In genomic region chr4:8729408-8730149, GRCh38 we compare ENCODE assay signal across 30 cellular contexts.
DNase-seq lines count a peak whose midpoint lies in the region; ATAC-seq and TF ChIP-seq lines count a peak whose summit lies in the region.
"Had no signal": no experiment of that assay in that cellular context is flagged by ENCODE, and none has a peak within 500 bp of the region (broad histone marks: within the 10 kb centered on the region; RNA-seq: fewer than 3 reads in every experiment).

No MANE protein-coding gene starts in this region.

- H3K36me3 ChIP-seq in left lung: no peaks in the 10 kb centered on the region
- no peaks in the 10 kb centered on the region for H3K36me3 ChIP-seq in suprapubic skin
- H3K36me3 ChIP-seq: thoracic aorta had no signal

- H3K27ac Mint-ChIP-seq in activated naive CD4-positive, alpha-beta T cell treated with anti-CD3 and anti-CD28 coated beads, Interleukin-2, amount 10 ng/mL, durations not matched to agents 7 days and 5 days: no peak overlapping the region
- H3K27ac Mint-ChIP-seq: activated CD4-positive, alpha-beta T cell treated with anti-CD3 and anti-CD28 coated beads for 36 hours; activated naive CD8-positive, alpha-beta T cell treated with anti-CD3 and anti-CD28 coated beads, Interleukin-2, amount 50 U/mL, for 24 hours; activated T-cell treated with anti-CD3 and anti-CD28 coated beads, Interleukin-2, amount 50 U/mL, for 24 hours; CD4-positive, alpha-beta T cell; effector memory CD8-positive, alpha-beta T cell; naive thymus-derived CD8-positive, alpha-beta T cell; stimulated activated naive CD8-positive, alpha-beta T cell treated with anti-CD3 and anti-CD28 coated beads, Interleukin-15, Interleukin-2, amounts not matched to agents 100 ng/mL and 50 ng/mL, for 24 hours; T-helper 2 cell treated with Interferon-gamma antibody and Interleukin-4, amounts not matched to agents 5 μg/mL and 100 μg/mL, for 36 hours had no signal

- no peaks in the 10 kb centered on the region for H3K4me1 Mint-ChIP-seq in activated naive CD4-positive, alpha-beta T cell treated with anti-CD3 and anti-CD28 coated beads, Interleukin-2, amount 10 ng/mL, durations not matched to agents 7 days and 5 days
- H3K4me1 Mint-ChIP-seq: activated CD4-positive, alpha-beta T cell treated with anti-CD3 and anti-CD28 coated beads for 36 hours; activated naive CD8-positive, alpha-beta T cell treated with anti-CD3 and anti-CD28 coated beads, Interleukin-2, amount 50 U/mL, for 24 hours had no signal

- peaks cover 6% of the 10 kb centered on the region for H3K9me3 Mint-ChIP-seq in activated naive CD4-positive, alpha-beta T cell treated with anti-CD3 and anti-CD28 coated beads, Interleukin-2, amount 10 ng/mL, durations not matched to agents 7 days and 5 days
- H3K9me3 Mint-ChIP-seq: T-helper 2 cell treated with Interferon-gamma antibody and Interleukin-4, amounts not matched to agents 5 μg/mL and 100 μg/mL, for 36 hours had no signal

- ATAC-seq in left lung (no peak), left colon (no peak), GM18870 (IDR thresholded peaks at IDR 0.05; ENCODE audit: unreplicated experiment) (no peak)
- ATAC-seq: A549; activated CD4-positive, alpha-beta T cell treated with anti-CD3 and anti-CD28 coated beads for 36 hours; activated naive CD8-positive, alpha-beta T cell treated with anti-CD3 and anti-CD28 coated beads, Interleukin-2, amount 50 U/mL, for 24 hours; effector memory CD8-positive, alpha-beta T cell; naive thymus-derived CD8-positive, alpha-beta T cell had no signal

- DNase-seq in activated naive CD4-positive, alpha-beta T cell treated with anti-CD3 and anti-CD28 coated beads, Interleukin-2, amount 10 ng/mL, durations not matched to agents 7 days and 5 days: peak; percentile 6
- DNase-seq in activated naive CD4-positive, alpha-beta T cell treated with Interleukin-2 at 50 U/mL for 16 hours: no peak
- peak; percentile 18 for DNase-seq in activated CD8-positive, alpha-beta memory T cell treated with anti-CD3 and anti-CD28 coated beads, Interleukin-2, amount 50 U/mL, for 48 hours
- DNase-seq in left lung (peak; percentile 14 to 44), suprapubic skin (ENCODE audit: low spot score in 2 of 2) (peak; percentile 51 to 66), left colon (no peak)
- no peak for DNase-seq in stimulated activated CD4-positive, alpha-beta T cell treated with anti-CD3 and anti-CD28 coated beads, Interleukin-4, amount 100 ng/mL, for 24 hours
- DNase-seq: activated CD4-positive, alpha-beta T cell treated with anti-CD3 and anti-CD28 coated beads for 36 hours; activated gamma-delta T cell treated with Interleukin-2 at 50 U/mL for 16 hours; activated naive CD8-positive, alpha-beta T cell treated with anti-CD3 and anti-CD28 coated beads, Interleukin-2, amount 50 U/mL, for 24 hours; AML-193; caudate nucleus; effector memory CD8-positive, alpha-beta T cell; GOT3; Kasumi-1; NCI-H1436; NCI-H2081; NCI-H526; PC-9; Right ventricle myocardium superior; small intestine; stimulated activated CD4-positive, alpha-beta T cell treated with anti-CD3 and anti-CD28 coated beads, Interleukin-1b, Interleukin-23, amount 100 ng/mL, for 48 hours had no signal

- TF ChIP-seq EP300 in suprapubic skin (IDR thresholded peaks at IDR 0.05): no peak

- intact Hi-C loops in left lung (cut with DNase I): no loop called here
- intact Hi-C loops in left colon (cut with DNase I, micrococcal nuclease): no loop called here

- no peaks in the 10 kb centered on the region for H3K27me3 Mint-ChIP-seq in activated naive CD4-positive, alpha-beta T cell treated with anti-CD3 and anti-CD28 coated beads, Interleukin-2, amount 10 ng/mL, durations not matched to agents 7 days and 5 days
- H3K27me3 Mint-ChIP-seq: activated naive CD8-positive, alpha-beta T cell treated with anti-CD3 and anti-CD28 coated beads, Interleukin-2, amount 50 U/mL, for 24 hours; stimulated activated naive CD8-positive, alpha-beta T cell treated with anti-CD3 and anti-CD28 coated beads, Interleukin-15, Interleukin-2, amounts not matched to agents 100 ng/mL and 50 ng/mL, for 24 hours had no signal

- H3K27me3 ChIP-seq in left lung (peaks cover 8 to 40% of the 10 kb centered on the region in 2 donors), suprapubic skin (peaks cover 32% of the 10 kb centered on the region)

- H3K4me3 ChIP-seq in left lung (no peak overlapping the region), suprapubic skin (no peak overlapping the region)
- H3K4me3 ChIP-seq: A549, PC-9, thoracic aorta had no signal

- H3K36me3 Mint-ChIP-seq in activated naive CD4-positive, alpha-beta T cell treated with anti-CD3 and anti-CD28 coated beads, Interleukin-2, amount 10 ng/mL, durations not matched to agents 7 days and 5 days: no peaks in the 10 kb centered on the region

- CTCF ChIA-PET in activated naive CD4-positive, alpha-beta T cell treated with anti-CD3 and anti-CD28 coated beads, Interleukin-2, amount 10 ng/mL, durations not matched to agents 7 days and 5 days (lab: Charles Lee): no interaction called here

- no peak overlapping the region for H3K27ac ChIP-seq in left lung
- no peak overlapping the region for H3K27ac ChIP-seq in suprapubic skin
- H3K27ac ChIP-seq: A549, PC-9, thoracic aorta had no signal

- TF ChIP-seq POLR2A in suprapubic skin (IDR thresholded peaks at IDR 0.05): no peak

- no peak for TF ChIP-seq CTCF in left lung (IDR thresholded peaks at IDR 0.05)
- no peak for TF ChIP-seq CTCF in suprapubic skin (IDR thresholded peaks at IDR 0.05)

- H3K4me1 ChIP-seq in left lung: no peaks in the 10 kb centered on the region
- H3K4me1 ChIP-seq in suprapubic skin: peaks cover 4% of the 10 kb centered on the region
- H3K4me1 ChIP-seq: A549 had no signal

- WGBS in suprapubic skin: 85% methylated on average over 18 of the region's 18 CpGs

- H3K9me3 ChIP-seq in left lung: no peaks in the 10 kb centered on the region
- H3K9me3 ChIP-seq in suprapubic skin: peaks cover 7% of the 10 kb centered on the region
- H3K9me3 ChIP-seq: A549, thoracic aorta had no signal

- H3K4me3 Mint-ChIP-seq in activated naive CD4-positive, alpha-beta T cell treated with anti-CD3 and anti-CD28 coated beads, Interleukin-2, amount 10 ng/mL, durations not matched to agents 7 days and 5 days: no peak overlapping the region
- H3K4me3 Mint-ChIP-seq: activated CD4-positive, alpha-beta T cell treated with anti-CD3 and anti-CD28 coated beads for 36 hours; activated naive CD8-positive, alpha-beta T cell treated with anti-CD3 and anti-CD28 coated beads, Interleukin-2, amount 50 U/mL, for 24 hours; activated T-cell treated with anti-CD3 and anti-CD28 coated beads, Interleukin-2, amount 50 U/mL, for 24 hours; CD4-positive, alpha-beta T cell; effector memory CD8-positive, alpha-beta T cell; naive thymus-derived CD8-positive, alpha-beta T cell; stimulated activated naive CD8-positive, alpha-beta T cell treated with anti-CD3 and anti-CD28 coated beads, Interleukin-15, Interleukin-2, amounts not matched to agents 100 ng/mL and 50 ng/mL, for 24 hours; T-helper 2 cell treated with Interferon-gamma antibody and Interleukin-4, amounts not matched to agents 5 μg/mL and 100 μg/mL, for 36 hours had no signal

Comparison
In these comparisons a context has a peak if more than half of its experiments do, and no peak if none do; other contexts are left out.
1. DNase-seq: peak in activated naive CD4-positive, alpha-beta T cell treated with anti-CD3 and anti-CD28 coated beads, Interleukin-2, amount 10 ng/mL, durations not matched to agents 7 days and 5 days (single experiment), activated CD8-positive, alpha-beta memory T cell treated with anti-CD3 and anti-CD28 coated beads, Interleukin-2, amount 50 U/mL, for 48 hours (single experiment), left lung (2 of 2) and suprapubic skin (2 of 2); none in activated naive CD4-positive, alpha-beta T cell treated with Interleukin-2 at 50 U/mL for 16 hours (single experiment), left colon (0 of 2) and stimulated activated CD4-positive, alpha-beta T cell treated with anti-CD3 and anti-CD28 coated beads, Interleukin-4, amount 100 ng/mL, for 24 hours (single experiment).